Comparison of ENCODE assay signal across 2 cellular contexts in the genomic region with DNA sequence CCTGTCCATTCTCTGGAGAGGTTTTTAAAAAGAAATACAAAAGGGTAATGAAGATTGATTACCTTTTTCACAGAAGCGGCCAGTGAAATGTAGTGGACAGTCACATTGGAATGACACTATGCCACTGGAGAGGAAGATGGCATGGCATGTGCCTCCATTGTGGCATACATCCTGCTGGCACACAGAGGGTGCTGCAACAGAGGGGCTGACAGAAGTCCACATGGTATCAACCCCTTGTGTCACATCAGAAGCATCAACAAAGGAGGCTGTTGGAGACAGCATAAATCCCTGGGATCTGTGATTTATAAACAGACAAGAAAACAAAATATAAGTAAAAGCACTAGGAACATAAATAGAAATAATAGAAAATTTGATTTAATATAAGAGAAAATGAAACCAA.
TF ChIP-seq lines count a peak whose summit lies in the region.

No MANE protein-coding gene starts in this region.

TF ChIP-seq in IMR-90, 13 proteins besides CTCF, POLR2A, EP300 and RAD21 (continued from another document):
- TF ChIP-seq, protein P1, sequence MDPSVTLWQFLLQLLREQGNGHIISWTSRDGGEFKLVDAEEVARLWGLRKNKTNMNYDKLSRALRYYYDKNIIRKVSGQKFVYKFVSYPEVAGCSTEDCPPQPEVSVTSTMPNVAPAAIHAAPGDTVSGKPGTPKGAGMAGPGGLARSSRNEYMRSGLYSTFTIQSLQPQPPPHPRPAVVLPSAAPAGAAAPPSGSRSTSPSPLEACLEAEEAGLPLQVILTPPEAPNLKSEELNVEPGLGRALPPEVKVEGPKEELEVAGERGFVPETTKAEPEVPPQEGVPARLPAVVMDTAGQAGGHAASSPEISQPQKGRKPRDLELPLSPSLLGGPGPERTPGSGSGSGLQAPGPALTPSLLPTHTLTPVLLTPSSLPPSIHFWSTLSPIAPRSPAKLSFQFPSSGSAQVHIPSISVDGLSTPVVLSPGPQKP (IDR thresholded peaks at IDR 0.05; ENCODE audit: borderline replicate concordance, low read depth, low read length), result no peak
- TF ChIP-seq NFE2L2 (IDR thresholded peaks at IDR 0.05; ENCODE audit: low read depth, low read length), result no peak
- no peak for TF ChIP-seq BHLHE40 (IDR thresholded peaks at IDR 0.05; ENCODE audit: low read depth, low read length)
- TF ChIP-seq RFX5 (IDR thresholded peaks at IDR 0.05; ENCODE audit: low read depth, low read length), result no peak
- TF ChIP-seq FOS (IDR thresholded peaks at IDR 0.05; ENCODE audit: low read depth, low read length), result no peak
- TF ChIP-seq MAFK (IDR thresholded peaks at IDR 0.05; ENCODE audit: low read depth, low read length), result no peak
- no peak for TF ChIP-seq MXI1 (IDR thresholded peaks at IDR 0.05; ENCODE audit: borderline replicate concordance, low read depth, low read length)
- TF ChIP-seq RCOR1 (IDR thresholded peaks at IDR 0.05; ENCODE audit: insufficient replicate concordance, low read length), result no peak

TF ChIP-seq in SK-N-SH, 30 proteins besides CTCF, POLR2A, EP300 and RAD21 (continued from another document):
- TF ChIP-seq, protein P2, sequence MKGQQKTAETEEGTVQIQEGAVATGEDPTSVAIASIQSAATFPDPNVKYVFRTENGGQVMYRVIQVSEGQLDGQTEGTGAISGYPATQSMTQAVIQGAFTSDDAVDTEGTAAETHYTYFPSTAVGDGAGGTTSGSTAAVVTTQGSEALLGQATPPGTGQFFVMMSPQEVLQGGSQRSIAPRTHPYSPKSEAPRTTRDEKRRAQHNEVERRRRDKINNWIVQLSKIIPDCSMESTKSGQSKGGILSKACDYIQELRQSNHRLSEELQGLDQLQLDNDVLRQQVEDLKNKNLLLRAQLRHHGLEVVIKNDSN (IDR thresholded peaks at IDR 0.05; ENCODE audit: borderline replicate concordance, low read depth), result no peak
- no peak for TF ChIP-seq CHD2 (IDR thresholded peaks at IDR 0.05; ENCODE audit: low read length, partially characterized antibody)
- TF ChIP-seq RFX5 (IDR thresholded peaks at IDR 0.05; ENCODE audit: low read length), result no peak
- TF ChIP-seq NFIC (IDR thresholded peaks at IDR 0.05; ENCODE audit: borderline replicate concordance), result no peak
- TF ChIP-seq, protein P3, sequence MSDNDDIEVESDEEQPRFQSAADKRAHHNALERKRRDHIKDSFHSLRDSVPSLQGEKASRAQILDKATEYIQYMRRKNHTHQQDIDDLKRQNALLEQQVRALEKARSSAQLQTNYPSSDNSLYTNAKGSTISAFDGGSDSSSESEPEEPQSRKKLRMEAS (IDR thresholded peaks at IDR 0.05; ENCODE audit: low read depth), result no peak
- TF ChIP-seq YY1 (IDR thresholded peaks at IDR 0.05; ENCODE audit: low read depth), result no peak
- no peak for TF ChIP-seq EZH2phosphoT487 (IDR thresholded peaks at IDR 0.05; ENCODE audit: borderline replicate concordance, low read depth)
- no peak for TF ChIP-seq FOXJ3 (CRISPR knock-in tag; IDR thresholded peaks at IDR 0.05)
